In the genomic region with DNA sequence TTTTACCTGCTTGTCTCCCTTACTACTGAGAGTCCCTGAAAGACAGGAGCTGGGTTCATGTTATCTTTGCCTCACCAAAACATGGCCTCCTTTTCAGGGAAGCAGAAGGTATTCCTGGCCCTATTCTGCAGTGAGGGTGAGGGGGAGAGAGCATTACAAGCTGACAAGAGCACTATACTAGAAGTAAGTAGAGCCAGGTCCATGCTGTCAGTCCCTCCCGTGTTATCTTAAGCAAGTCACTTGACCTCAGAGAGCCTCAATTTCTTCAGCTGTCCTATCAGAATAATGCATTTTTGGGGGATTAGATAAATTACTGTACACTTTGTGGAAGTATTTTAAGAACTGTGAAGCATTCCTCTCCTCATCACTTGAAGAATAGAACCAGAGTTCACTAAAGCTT, we compare ENCODE assay signal across 20 cellular contexts.
"Had no signal": no experiment of that assay in that cellular context is flagged by ENCODE, and none has a peak within 500 bp of the region (broad histone marks: within the 10 kb centered on the region; RNA-seq: fewer than 3 reads in every experiment).

No MANE protein-coding gene starts in this region.

- H3K4me1 Mint-ChIP-seq: activated CD4-positive, alpha-beta memory T cell treated with anti-CD3 and anti-CD28 coated beads, Interleukin-2, amount 10 ng/mL, durations not matched to agents 7 days and 5 days; activated CD4-positive, alpha-beta T cell treated with anti-CD3 and anti-CD28 coated beads, Interleukin-2, amount 10 ng/mL, durations not matched to agents 24 days and 14 days; activated naive CD4-positive, alpha-beta T cell treated with anti-CD3 and anti-CD28 coated beads, Interleukin-2, amount 10 ng/mL, durations not matched to agents 7 days and 5 days; naive thymus-derived CD4-positive, alpha-beta T cell; stimulated activated effector memory CD8-positive, alpha-beta T cell treated with anti-CD3 and anti-CD28 coated beads, Interleukin-12 subunit alpha, Interleukin-12 subunit beta, amount 100 ng/mL, for 72 hours had no signal

- H3K36me3 Mint-ChIP-seq: activated naive CD4-positive, alpha-beta T cell treated with anti-CD3 and anti-CD28 coated beads, Interleukin-2, amount 10 ng/mL, durations not matched to agents 7 days and 5 days; stimulated activated effector memory CD8-positive, alpha-beta T cell treated with anti-CD3 and anti-CD28 coated beads, Interleukin-12 subunit alpha, Interleukin-12 subunit beta, amount 100 ng/mL, for 72 hours had no signal

- H3K27me3 Mint-ChIP-seq: activated CD4-positive, alpha-beta memory T cell treated with anti-CD3 and anti-CD28 coated beads, Interleukin-2, amount 10 ng/mL, durations not matched to agents 7 days and 5 days; activated CD4-positive, alpha-beta T cell treated with anti-CD3 and anti-CD28 coated beads, Interleukin-2, amount 10 ng/mL, durations not matched to agents 24 days and 14 days; activated naive CD4-positive, alpha-beta T cell treated with anti-CD3 and anti-CD28 coated beads, Interleukin-2, amount 10 ng/mL, durations not matched to agents 7 days and 5 days; naive thymus-derived CD4-positive, alpha-beta T cell had no signal

- DNase-seq: activated CD4-positive, alpha-beta memory T cell treated with anti-CD3 and anti-CD28 coated beads, Interleukin-2, amount 10 ng/mL, durations not matched to agents 7 days and 5 days; activated CD4-positive, alpha-beta T cell treated with anti-CD3 and anti-CD28 coated beads, Interleukin-2, amount 10 ng/mL, durations not matched to agents 24 days and 14 days; activated effector memory CD4-positive, alpha-beta T cell treated with Interleukin-2 at 50 U/mL for 16 hours; activated naive CD4-positive, alpha-beta T cell treated with anti-CD3 and anti-CD28 coated beads, Interleukin-2, amount 10 ng/mL, durations not matched to agents 7 days and 5 days; activated T-cell treated with anti-CD3 and anti-CD28 coated beads, Interleukin-2, amount 50 U/mL, for 72 hours; amygdala; erythroblast; foreskin keratinocyte; hippocampal formation; naive thymus-derived CD4-positive, alpha-beta T cell; pancreas; right lobe of liver; stimulated activated CD4-positive, alpha-beta T cell treated with anti-CD3 and anti-CD28 coated beads, Interleukin-2, amount 100 ng/mL, for 24 hours; testis; trophoblast cell had no signal

- H3K9me3 Mint-ChIP-seq: activated CD4-positive, alpha-beta T cell treated with anti-CD3 and anti-CD28 coated beads, Interleukin-2, amount 10 ng/mL, durations not matched to agents 24 days and 14 days; activated naive CD4-positive, alpha-beta T cell treated with anti-CD3 and anti-CD28 coated beads, Interleukin-2, amount 10 ng/mL, durations not matched to agents 7 days and 5 days had no signal

- H3K27ac Mint-ChIP-seq: activated CD4-positive, alpha-beta memory T cell treated with anti-CD3 and anti-CD28 coated beads, Interleukin-2, amount 10 ng/mL, durations not matched to agents 7 days and 5 days; activated CD4-positive, alpha-beta T cell treated with anti-CD3 and anti-CD28 coated beads, Interleukin-2, amount 10 ng/mL, durations not matched to agents 24 days and 14 days; activated naive CD4-positive, alpha-beta T cell treated with anti-CD3 and anti-CD28 coated beads, Interleukin-2, amount 10 ng/mL, durations not matched to agents 7 days and 5 days; activated T-cell treated with anti-CD3 and anti-CD28 coated beads, Interleukin-2, amount 50 U/mL, for 72 hours; naive thymus-derived CD4-positive, alpha-beta T cell; stimulated activated effector memory CD8-positive, alpha-beta T cell treated with anti-CD3 and anti-CD28 coated beads, Interleukin-12 subunit alpha, Interleukin-12 subunit beta, amount 100 ng/mL, for 72 hours had no signal

- ATAC-seq: activated CD4-positive, CD25-positive, alpha-beta regulatory T cell treated with anti-CD3 and anti-CD28 coated beads, Interleukin-2, amount 50 U/mL, for 24 hours; activated T-cell treated with anti-CD3 and anti-CD28 coated beads, Interleukin-2, amount 50 U/mL, for 72 hours; foreskin keratinocyte; naive thymus-derived CD4-positive, alpha-beta T cell; pancreas; stimulated activated effector memory CD8-positive, alpha-beta T cell treated with anti-CD3 and anti-CD28 coated beads, Interleukin-12 subunit alpha, Interleukin-12 subunit beta, amount 100 ng/mL, for 72 hours had no signal

- H3K9me3 ChIP-seq: neutrophil, pancreas, right lobe of liver, testis, vagina had no signal

- H3K4me1 ChIP-seq: testis, vagina had no signal

- H3K4me3 Mint-ChIP-seq: activated CD4-positive, alpha-beta memory T cell treated with anti-CD3 and anti-CD28 coated beads, Interleukin-2, amount 10 ng/mL, durations not matched to agents 7 days and 5 days; activated CD4-positive, alpha-beta T cell treated with anti-CD3 and anti-CD28 coated beads, Interleukin-2, amount 10 ng/mL, durations not matched to agents 24 days and 14 days; activated naive CD4-positive, alpha-beta T cell treated with anti-CD3 and anti-CD28 coated beads, Interleukin-2, amount 10 ng/mL, durations not matched to agents 7 days and 5 days; activated T-cell treated with anti-CD3 and anti-CD28 coated beads, Interleukin-2, amount 50 U/mL, for 72 hours; naive thymus-derived CD4-positive, alpha-beta T cell; stimulated activated effector memory CD8-positive, alpha-beta T cell treated with anti-CD3 and anti-CD28 coated beads, Interleukin-12 subunit alpha, Interleukin-12 subunit beta, amount 100 ng/mL, for 72 hours had no signal

- H3K4me3 ChIP-seq: pancreas, right lobe of liver, testis, vagina had no signal

- H3K36me3 ChIP-seq: neutrophil, pancreas, right lobe of liver, vagina had no signal

- H3K27ac ChIP-seq: foreskin keratinocyte, neutrophil, pancreas, right lobe of liver, testis, vagina, VCaP had no signal

- H3K27me3 ChIP-seq: foreskin keratinocyte, neutrophil, pancreas, right lobe of liver, testis, vagina had no signal
